7 cellular contexts compared by ENCODE assay signal in the genomic region with DNA sequence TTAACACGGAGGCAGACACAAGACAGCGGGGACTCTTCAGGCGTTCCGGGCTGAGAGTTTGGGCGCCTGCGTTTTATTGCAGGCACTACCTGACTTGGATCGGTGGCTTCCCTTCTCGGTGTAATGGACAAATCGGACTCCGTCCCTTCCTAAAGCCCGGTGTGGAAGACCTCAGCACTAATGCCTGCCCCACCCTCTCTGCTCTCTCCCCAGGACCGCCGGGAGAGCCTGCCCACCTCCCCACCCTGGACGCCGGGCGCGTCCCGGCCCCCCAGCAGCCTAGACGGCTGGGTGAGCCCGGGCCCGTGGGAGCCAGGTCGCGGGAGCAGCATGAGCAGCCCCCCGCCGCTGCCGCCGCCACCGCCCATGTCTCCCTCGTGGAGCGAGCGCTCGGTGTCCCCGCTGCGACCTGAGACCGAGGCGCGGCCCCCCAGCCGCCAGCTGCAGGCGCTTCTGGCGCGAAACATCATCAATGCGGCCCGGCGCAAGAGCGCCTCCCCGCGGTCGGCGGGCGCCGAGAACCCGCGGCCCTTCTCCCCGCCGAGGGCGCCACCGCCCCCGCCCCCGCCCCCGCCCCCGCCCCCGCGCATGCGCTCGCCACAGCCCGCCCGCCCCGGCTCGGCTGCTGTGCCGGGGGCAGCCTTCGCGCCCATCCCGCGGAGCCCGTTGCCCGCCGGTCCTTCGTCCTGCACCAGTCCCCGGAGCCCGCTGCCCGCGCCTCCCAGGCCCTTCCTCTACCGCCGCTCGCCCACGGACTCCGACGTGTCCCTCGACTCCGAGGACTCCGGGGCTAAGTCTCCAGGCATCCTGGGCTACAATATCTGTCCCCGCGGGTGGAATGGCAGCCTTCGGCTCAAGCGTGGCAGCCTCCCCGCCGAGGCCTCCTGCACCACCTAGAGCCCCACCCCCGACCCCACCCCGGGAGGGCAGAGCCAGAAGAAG.
DNase-seq lines count a peak whose midpoint lies in the region; ATAC-seq and TF ChIP-seq lines count a peak whose summit lies in the region.

No MANE protein-coding gene starts in this region.

- ATAC-seq in GM18498 (IDR thresholded peaks at IDR 0.05; ENCODE audit: unreplicated experiment) (peak; percentile 81), HG02852 (IDR thresholded peaks at IDR 0.05; ENCODE audit: unreplicated experiment) (peak; percentile 59)

- peak overlapping the region; percentile 53 for H3K4me3 ChIP-seq in WI38 (ENCODE audit: low read depth, low read length)

- TF ChIP-seq CTCF in WI38 (IDR thresholded peaks at IDR 0.05; ENCODE audit: low read depth, low read length) = 0 out of 2 replicates have a peak, but pooled peaks have one; percentile 30

- no peak overlapping the region for H3K27ac ChIP-seq in caudate nucleus (ENCODE audit: low read depth, low read length)

- DNase-seq in NCI-H2029 treated with DMSO at 0.1 percent for 48 hours (lab: John Stamatoyannopoulos, UW) (peak; percentile 11), caudate nucleus (lab: John Stamatoyannopoulos, UW) (peak in 46 of 61 donors; percentile 25 to 86 (median 50)), left kidney (ENCODE audit: low read depth, low spot score) (peak; percentile 92)
- DNase-seq in stimulated activated CD4-positive, alpha-beta T cell treated with anti-CD3 and anti-CD28 coated beads, Interleukin-2, amount 100 ng/mL, for 48 hours = peak; percentile 58 to 74

Comparison
In these comparisons a context has a peak if more than half of its experiments do, and no peak if none do; other contexts are left out.
1. DNase-seq: peak in every context shown above with its lines; median percentile 92 in left kidney; 66 in stimulated activated CD4-positive, alpha-beta T cell treated with anti-CD3 and anti-CD28 coated beads, Interleukin-2, amount 100 ng/mL, for 48 hours; 50 in caudate nucleus; 11 in NCI-H2029 treated with DMSO at 0.1 percent for 48 hours.